In the genomic region with DNA sequence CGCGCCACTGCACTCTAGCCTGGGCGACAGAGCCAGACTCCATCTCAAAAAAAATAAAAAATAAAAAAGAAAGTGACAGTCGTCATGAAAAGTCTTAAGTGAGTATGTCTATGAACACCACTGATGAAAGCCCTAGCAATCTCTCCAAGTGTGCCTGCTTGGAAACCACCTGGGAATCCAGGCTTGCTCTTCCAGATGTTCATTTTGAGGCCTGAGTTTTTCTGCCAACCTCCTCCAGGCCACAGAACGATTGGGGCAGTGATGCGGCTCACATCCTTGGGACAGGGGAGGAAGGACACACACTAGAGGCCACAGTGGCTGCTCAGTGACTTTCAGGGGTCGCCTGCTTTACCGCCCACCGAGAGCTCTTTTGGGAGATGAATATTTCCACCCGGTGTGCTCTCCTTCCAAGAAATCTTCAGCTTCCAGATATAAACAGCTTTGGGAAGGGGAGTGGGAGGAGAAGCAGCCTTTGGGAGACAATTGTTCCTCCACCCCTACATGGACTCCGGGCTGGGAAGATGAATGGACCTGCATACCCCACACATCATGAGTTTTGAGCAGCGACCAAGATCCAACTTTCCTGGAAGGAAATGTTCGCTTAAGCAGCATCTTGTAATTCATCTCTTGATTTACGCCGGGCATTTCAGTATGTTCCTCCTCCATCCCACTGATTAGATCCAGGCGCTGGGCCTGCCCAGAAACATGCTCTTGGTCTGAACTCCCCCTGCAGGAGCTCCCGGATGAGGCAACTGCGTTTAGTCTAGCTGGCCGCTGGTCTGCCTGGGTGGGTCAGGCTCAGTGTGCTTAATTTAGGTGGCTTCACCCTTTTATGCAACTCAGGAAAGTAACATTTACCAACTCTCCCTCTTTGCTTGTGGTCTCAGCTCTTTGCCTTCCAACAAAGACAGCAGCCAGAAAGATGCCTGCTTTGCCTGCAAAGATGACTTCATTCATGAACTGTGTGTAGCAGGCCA, we compare ENCODE assay signal across 8 cellular contexts. TPM values are rescaled to one million over a fixed set of nuclear protein-coding genes. Genes with fewer than 3 reads are reported as not detected.
DNase-seq lines count a peak whose midpoint lies in the region; ATAC-seq, FAIRE-seq and TF ChIP-seq lines count a peak whose summit lies in the region.

No MANE protein-coding gene starts in this region.

- peaks cover 11% of the 10 kb centered on the region for H3K4me1 Mint-ChIP-seq in astrocyte (ENCODE audit: low read depth, unreplicated experiment)
- H3K4me1 Mint-ChIP-seq in activated T-cell treated with anti-CD3 and anti-CD28 coated beads, Interleukin-2, amount 50 U/mL, for 4 hours (ENCODE audit: low read depth): peaks cover 1% of the 10 kb centered on the region

- in situ Hi-C loops in ACHN (cut with HindIII; ENCODE audit: low pct_ligation_motif_present, low pct_unique_long_range_greater_than_20kb, low sequenced_read_pairs) (no loop called here), IMR-90 (cut with MboI; ENCODE audit: low sequenced_read_pairs) (loop anchor here (5.0 kb wide), 1 partner anchor 80 kb away; no protein-coding TSS in a partner anchor)

- no peaks in the 10 kb centered on the region for H3K79me1 ChIP-seq in IMR-90 (ENCODE audit: low read depth in 1 of 2, low read length in 2 of 2)

- peak overlapping the region; percentile 61 for H3K9ac ChIP-seq in IMR-90 (ENCODE audit: low read depth, low read length)
- no peak overlapping the region for H3K9ac ChIP-seq in astrocyte (ENCODE audit: low read length)

- POLR2A ChIA-PET in IMR-90 (lab: Charles Lee; ENCODE audit: unreplicated experiment): no interaction called here

- H4K5ac ChIP-seq in IMR-90 (ENCODE audit: low read depth, low read length): peak overlapping the region; percentile 87

- H2BK120ac ChIP-seq in IMR-90 (ENCODE audit: low read depth, low read length): peak overlapping the region; percentile 99

- H3K4me2 ChIP-seq in IMR-90 (ENCODE audit: low read depth, low read length) (peak overlapping the region; percentile 23; the same call in 1 of the 2 replicates), astrocyte (ENCODE audit: low read length) (peak overlapping the region; percentile 19)

- BruUV-seq in IMR-90 (replicated peaks; lab: Mats Ljungman, UMichigan): no TSS peak

- peak overlapping the region; percentile 99 for H2BK20ac ChIP-seq in IMR-90 (ENCODE audit: low read depth, low read length)

- H3K14ac ChIP-seq in IMR-90 (replicated peaks; ENCODE audit: low read depth, low read length): peak overlapping the region; percentile 96

- TF ChIP-seq RAD21 in IMR-90 (IDR thresholded peaks at IDR 0.05; ENCODE audit: low read length): peak; percentile 84

- DNase-seq in ACHN (peak; percentile 51), IMR-90 (peak; percentile 83), astrocyte (ENCODE audit: low read depth) (peak; percentile 63), islet precursor cell (peak; percentile 90), tibial artery (peak; percentile 92), GM12891 (ENCODE audit: insufficient read length, low spot score) (no peak)
- DNase-seq in stimulated activated CD4-positive, alpha-beta T cell treated with anti-CD3 and anti-CD28 coated beads, Interleukin-4, amount 100 ng/mL, for 24 hours: no peak
- no peak for DNase-seq in activated T-cell treated with anti-CD3 and anti-CD28 coated beads, Interleukin-2, amount 50 U/mL, for 4 hours

- peak; percentile 98 for ATAC-seq in IMR-90 (ENCODE audit: low read depth)
- no peak for ATAC-seq in activated T-cell treated with anti-CD3 and anti-CD28 coated beads, Interleukin-2, amount 50 U/mL, for 4 hours

- H2BK5ac ChIP-seq in IMR-90 (ENCODE audit: low read depth, low read length, poor library complexity, severe bottlenecking): peak overlapping the region; percentile 6

- H2AFZ ChIP-seq in IMR-90 (replicated peaks; ENCODE audit: low read length, poor library complexity): peak overlapping the region; percentile 96
- peak overlapping the region; percentile 68 for H2AFZ ChIP-seq in astrocyte (ENCODE audit: low read depth, low read length)

- peaks cover 10% of the 10 kb centered on the region for H3K27me3 Mint-ChIP-seq in astrocyte (ENCODE audit: low read depth, unreplicated experiment)
- peaks cover 29% of the 10 kb centered on the region for H3K27me3 Mint-ChIP-seq in activated T-cell treated with anti-CD3 and anti-CD28 coated beads, Interleukin-2, amount 50 U/mL, for 4 hours (ENCODE audit: low read depth)

- H3K27me3 ChIP-seq in IMR-90 (ENCODE audit: control insufficient read depth, insufficient read depth, low read length): no peaks in the 10 kb centered on the region
- H3K27me3 ChIP-seq in astrocyte (ENCODE audit: insufficient read depth, low read length): no peaks in the 10 kb centered on the region
- H3K27me3 ChIP-seq in tibial artery: no peaks in the 10 kb centered on the region

- H3K9me3 Mint-ChIP-seq in astrocyte (ENCODE audit: unreplicated experiment): peaks cover 2% of the 10 kb centered on the region
- no peaks in the 10 kb centered on the region for H3K9me3 Mint-ChIP-seq in activated T-cell treated with anti-CD3 and anti-CD28 coated beads, Interleukin-2, amount 50 U/mL, for 4 hours

- TF ChIP-seq POLR2A in IMR-90 (IDR thresholded peaks at IDR 0.05; ENCODE audit: low read depth, low read length): no peak
- TF ChIP-seq POLR2A in GM12891 (IDR thresholded peaks at IDR 0.05; ENCODE audit: low read depth, low read length): no peak

- peak overlapping the region; percentile 98 for H2BK15ac ChIP-seq in IMR-90 (ENCODE audit: low read depth, low read length)

- no peak overlapping the region for H3K4me3 Mint-ChIP-seq in astrocyte (ENCODE audit: unreplicated experiment)
- no peak overlapping the region for H3K4me3 Mint-ChIP-seq in activated T-cell treated with anti-CD3 and anti-CD28 coated beads, Interleukin-2, amount 50 U/mL, for 4 hours

- H3K18ac ChIP-seq in IMR-90 (ENCODE audit: low read depth, low read length): peak overlapping the region; percentile 82

- H3K79me2 ChIP-seq in astrocyte (ENCODE audit: insufficient read depth, low read length): no peaks in the 10 kb centered on the region

- no peaks in the 10 kb centered on the region for H4K20me1 ChIP-seq in IMR-90 (ENCODE audit: insufficient read depth, low read length)
- no peaks in the 10 kb centered on the region for H4K20me1 ChIP-seq in astrocyte (ENCODE audit: insufficient read depth, low read length)

- H3K36me3 ChIP-seq in IMR-90 (ENCODE audit: control insufficient read depth, insufficient read depth, low read length) (no peaks in the 10 kb centered on the region), astrocyte (ENCODE audit: insufficient read depth, low read length) (no peaks in the 10 kb centered on the region), tibial artery (no peaks in the 10 kb centered on the region)

- peak overlapping the region; percentile 96 for H2AK5ac ChIP-seq in IMR-90 (ENCODE audit: low read depth, low read length)

- peak overlapping the region; percentile 59 for H3K27ac Mint-ChIP-seq in astrocyte (ENCODE audit: unreplicated experiment)

- FAIRE-seq in astrocyte (lab: Jason Lieb, UNC) (peak; percentile 5), GM12891 (lab: Jason Lieb, UNC) (no peak)

- no peak overlapping the region for H3K4me3 ChIP-seq in IMR-90 (ENCODE audit: insufficient read depth, low read depth, low read length)
- H3K4me3 ChIP-seq in astrocyte (ENCODE audit: insufficient read depth, low read depth, low read length): no peak overlapping the region
- no peak overlapping the region for H3K4me3 ChIP-seq in tibial artery

- peak overlapping the region; percentile 86 to 99 for H4K8ac ChIP-seq in IMR-90 (ENCODE audit: low read depth in 2 of 2, low read length in 2 of 2)

- no peaks in the 10 kb centered on the region for H3K36me3 Mint-ChIP-seq in astrocyte (ENCODE audit: low read depth, unreplicated experiment)
- no peaks in the 10 kb centered on the region for H3K36me3 Mint-ChIP-seq in activated T-cell treated with anti-CD3 and anti-CD28 coated beads, Interleukin-2, amount 50 U/mL, for 4 hours (ENCODE audit: insufficient read depth)

- H3K4me1 ChIP-seq in IMR-90 (ENCODE audit: control insufficient read depth, insufficient read depth, low read length) (peaks cover 14% of the 10 kb centered on the region; the same call in 1 of the 2 replicates), astrocyte (ENCODE audit: insufficient read depth, low read length) (peaks cover 17% of the 10 kb centered on the region), tibial artery (peaks cover 0 to 58% (median 44%) of the 10 kb centered on the region in 4 donors)

- H3K23ac ChIP-seq in IMR-90 (ENCODE audit: low read depth, low read length): peak overlapping the region; percentile 97

- intact Hi-C loops in IMR-90 (cut with micrococcal nuclease): loop anchor here (1.0 kb wide), 1 partner anchor 88 kb away; no protein-coding TSS in a partner anchor
- intact Hi-C loops in tibial artery (cut with DNase I; ENCODE audit: low total_unique reads): loop anchor here (5.0 kb wide), 1 partner anchor 90 kb away; no protein-coding TSS in a partner anchor

- CTCF ChIA-PET in IMR-90 (lab: Yijun Ruan, JAX): interaction anchor here (0.5 to 4.2 kb wide), 15 partner anchors 9 to 139 kb away, joined by 3 to 25 read pairs (median 3); no protein-coding TSS in a partner anchor

- H3K27ac ChIP-seq in IMR-90 (ENCODE audit: insufficient read depth, low read length): peak overlapping the region; percentile 71; the same call in 1 of the 2 replicates
- peak overlapping the region; percentile 5 for H3K27ac ChIP-seq in astrocyte (ENCODE audit: low read depth, low read length)
- H3K27ac ChIP-seq in tibial artery: peak overlapping the region; percentile 98 to 99

- TF ChIP-seq CTCF in IMR-90 (conservative IDR thresholded peaks at IDR 0.05; ENCODE audit: low read depth, low read length): peak; percentile 82
- peak; percentile 70 for TF ChIP-seq CTCF in astrocyte (IDR thresholded peaks at IDR 0.05; ENCODE audit: insufficient read depth, low read depth, low read length)
- peak; percentile 81 to 89 for TF ChIP-seq CTCF in tibial artery (IDR thresholded peaks at IDR 0.05)

- peak overlapping the region; percentile 75; the same call in 1 of the 2 replicates for H3K56ac ChIP-seq in IMR-90 (ENCODE audit: extremely low read depth, insufficient read depth, low read length)

- dilution Hi-C loops in IMR-90 (cut with HindIII; ENCODE audit: low sequenced_read_pairs, unreplicated experiment): no loop called here

- H3K9me3 ChIP-seq in IMR-90 (ENCODE audit: control insufficient read depth, insufficient read depth, low read length): no peaks in the 10 kb centered on the region
- H3K9me3 ChIP-seq in astrocyte (ENCODE audit: insufficient read depth, low read depth, low read length): no peaks in the 10 kb centered on the region
- no peaks in the 10 kb centered on the region for H3K9me3 ChIP-seq in tibial artery

- peak overlapping the region; percentile 94 for H2AK9ac ChIP-seq in IMR-90 (replicated peaks; ENCODE audit: low read depth, low read length, poor library complexity)

- H3K9me1 ChIP-seq in IMR-90 (ENCODE audit: insufficient read depth, low read length): peaks cover 3% of the 10 kb centered on the region; the same call in 1 of the 2 replicates

- 7% methylated on average over 3 of the region's 19 CpGs; no CpG with 5 or more reads in 1 of the 2 experiments for WGBS in IMR-90 (ENCODE audit: extremely low coverage in 2 of 2, insufficient read length in 1 of 2), 2 experiments

- peak overlapping the region; percentile 92 for H4K91ac ChIP-seq in IMR-90 (ENCODE audit: insufficient read depth, low read depth, low read length)

- H3K4ac ChIP-seq in IMR-90 (ENCODE audit: low read depth, low read length): peak overlapping the region; percentile 97

RNA-seq across cellular contexts. Expression of gene ARMC9, which starts 6.2 kb away (rescaled TPM):
- 39.4 and 46.6 TPM in 2 replicates for total RNA-seq in IMR-90 (2012; rRNA removed)
- 33.6 and 36.0 TPM in 2 replicates for polyA plus RNA-seq in IMR-90 (2012; rRNA removed)
- 29.9 and 42.2 TPM in 2 replicates for polyA plus RNA-seq in IMR-90 (2012; cell fraction: cytosol; rRNA removed)
- 46.6 and 56.9 TPM in 2 replicates for polyA plus RNA-seq in IMR-90 (2012; cell fraction: nucleus; rRNA removed; ENCODE audit: low replicate concordance)
- 42.7 and 52.4 TPM in 2 replicates for total RNA-seq in astrocyte
- 1 to 10 TPM; 3.3 to 6.4 (median 5.9) TPM for total RNA-seq in activated T-cell treated with anti-CD3 and anti-CD28 coated beads, Interleukin-2, amount 50 U/mL, for 4 hours
- 9.8 TPM for polyA plus RNA-seq in GM12891 (2012; ENCODE audit: low read depth, missing spikeins)

Comparison
In these comparisons a context has a peak if more than half of its experiments do, and no peak if none do; other contexts are left out.
1. DNase-seq: peak in ACHN (single experiment), IMR-90 (single experiment), astrocyte (single experiment), islet precursor cell (single experiment) and tibial artery (2 of 2); none in stimulated activated CD4-positive, alpha-beta T cell treated with anti-CD3 and anti-CD28 coated beads, Interleukin-4, amount 100 ng/mL, for 24 hours (single experiment), activated T-cell treated with anti-CD3 and anti-CD28 coated beads, Interleukin-2, amount 50 U/mL, for 4 hours (single experiment) and GM12891 (single experiment).
2. H3K27ac ChIP-seq: peak in every context shown above with its lines; median percentile 98 in tibial artery; 71 in IMR-90; 5 in astrocyte.
3. Peak in every context shown above with its lines, with median percentiles within 50 percentile points of each other: CTCF ChIP-seq.